In genomic region chr4:1207157-1207470, GRCh38 we compare ENCODE assay signal across 21 cellular contexts. TPM values are rescaled to one million over a fixed set of nuclear protein-coding genes. Genes with fewer than 3 reads are reported as not detected.
A peak's percentile ranks its signal among the peaks of the same experiment; 100 is the strongest.
DNase-seq lines count a peak whose midpoint lies in the region; ATAC-seq and TF ChIP-seq lines count a peak whose summit lies in the region.
"Had no signal": no experiment of that assay in that cellular context is flagged by ENCODE, and none has a peak within 500 bp of the region (broad histone marks: within the 10 kb centered on the region; RNA-seq: fewer than 3 reads in every experiment).

No MANE protein-coding gene starts in this region.

- in situ Hi-C loops in HAP-1 (cut with MboI; ENCODE audit: low sequenced_read_pairs), result no loop called here

- H3K4me1 ChIP-seq in stomach, result peaks cover 59 to 95% (median 83%) of the 10 kb centered on the region in 4 donors
- H3K4me1 ChIP-seq in mucosa of descending colon (ENCODE audit: low read depth), result peaks cover 56% of the 10 kb centered on the region
- no peaks in the 10 kb centered on the region for H3K4me1 ChIP-seq in HAP-1
- H3K4me1 ChIP-seq: SJSA1 had no signal

- intact Hi-C loops in stomach (cut with DNase I; ENCODE audit: low total_unique reads), result no loop called here
- intact Hi-C loops in mucosa of descending colon (cut with DNase I, micrococcal nuclease), result no loop called here

- TF ChIP-seq EP300 in stomach (IDR thresholded peaks at IDR 0.05), result no peak

- 82 to 88% (median 84%) methylated on average over 4 to 12 of the region's 12 CpGs for WGBS in stomach, 5 donors

- TF ChIP-seq POLR2A in stomach (IDR thresholded peaks at IDR 0.05), result no peak

- peak; percentile 13 for DNase-seq in activated T-cell treated with anti-CD3 and anti-CD28 coated beads, Interleukin-2, amount 50 U/mL, for 1 hour
- DNase-seq in activated T-cell treated with anti-CD3 and anti-CD28 coated beads for 4 hours (no peak), WERI-Rb-1 (no peak), iPS-NIHi11 (ENCODE audit: low spot score) (peak; percentile 22), stomach (no peak), hepatic stellate cell (ENCODE audit: low spot score) (no peak), mucosa of descending colon (no peak), HAP-1 (ENCODE audit: low spot score in 2 of 2) (no peak)
- DNase-seq: activated CD4-positive, CD25-positive, alpha-beta regulatory T cell; DMS79; effector memory CD4-positive, alpha-beta T cell; KBM-7; kidney glomerular epithelial cell; NCI-H2029 treated with DMSO at 0.1 percent for 48 hours; NCI-H510A treated with DMSO at 0.1 percent for 48 hours; OCI-M1; T-helper 2 cell had no signal

- TF ChIP-seq CTCF in WERI-Rb-1 (IDR thresholded peaks at IDR 0.05; ENCODE audit: low read depth, low read length), result no peak
- no peak for TF ChIP-seq CTCF in stomach (IDR thresholded peaks at IDR 0.05)
- TF ChIP-seq CTCF in mucosa of descending colon (IDR thresholded peaks at IDR 0.05), result no peak

- no peak for ATAC-seq in mucosa of descending colon

- peak overlapping the region; percentile 67 for H3K27ac ChIP-seq in WERI-Rb-1
- H3K27ac ChIP-seq in stomach, result peak overlapping the region in 3 of 5 donors; percentile 54 to 78 (median 68)
- H3K27ac ChIP-seq: parathyroid adenoma, SJSA1 had no signal

- H3K9me3 ChIP-seq in WERI-Rb-1 (ENCODE audit: severe bottlenecking) (no peaks in the 10 kb centered on the region), stomach (no peaks in the 10 kb centered on the region), mucosa of descending colon (no peaks in the 10 kb centered on the region), HAP-1 (no peaks in the 10 kb centered on the region)
- H3K9me3 ChIP-seq: SJSA1, tibial nerve had no signal

- no peaks in the 10 kb centered on the region for H3K27me3 ChIP-seq in WERI-Rb-1 (ENCODE audit: insufficient read depth, low read depth, severe bottlenecking)
- no peaks in the 10 kb centered on the region for H3K27me3 ChIP-seq in stomach
- no peaks in the 10 kb centered on the region for H3K27me3 ChIP-seq in HAP-1 (ENCODE audit: low read depth)
- H3K27me3 ChIP-seq: SJSA1, tibial nerve had no signal

- H3K36me3 ChIP-seq in WERI-Rb-1 (peaks cover 28% of the 10 kb centered on the region), stomach (peaks cover 2 to 21% (median 16%) of the 10 kb centered on the region in 4 donors), mucosa of descending colon (ENCODE audit: low read depth) (no peaks in the 10 kb centered on the region), HAP-1 (replicated peaks) (no peaks in the 10 kb centered on the region; the same call in 1 of the 2 replicates)
- H3K36me3 ChIP-seq: SJSA1 had no signal

- H3K4me3 ChIP-seq in WERI-Rb-1 (ENCODE audit: low read depth, low read length) (no peak overlapping the region), stomach (no peak overlapping the region), mucosa of descending colon (no peak overlapping the region), HAP-1 (no peak overlapping the region)
- H3K4me3 ChIP-seq: SJSA1, smooth muscle cell, tibial nerve had no signal

RNA-seq across cellular contexts. Expression of gene SPON2, which starts 34.7 kb away (rescaled TPM):
- total RNA-seq in stomach, result 100 to 1,000 TPM in 1 of 5 donors, 10 to 100 TPM in 4; 12.8 to 224 (median 63.9) TPM
- 10 to 100 TPM; 20.1 to 54.6 (median 40.6) TPM for polyA plus RNA-seq in stomach
- total RNA-seq in mucosa of descending colon, result 10 to 100 TPM; 19.6 to 42.1 (median 41.4) TPM

RNA-seq across cellular contexts. Expression of gene CTBP1, which starts 41.8 kb away (rescaled TPM):
- total RNA-seq in stomach (100 to 1,000 TPM in 3 of 5 donors, 10 to 100 TPM in 2; 85.0 to 415 (median 227) TPM), mucosa of descending colon (100 to 1,000 TPM; 151 to 188 (median 168) TPM)
- 10 to 100 TPM; 72.7 to 90.4 (median 83.5) TPM for polyA plus RNA-seq in stomach

Comparison
In these comparisons a context has a peak if more than half of its experiments do, and no peak if none do; other contexts are left out.
1. DNase-seq: peak in activated T-cell treated with anti-CD3 and anti-CD28 coated beads, Interleukin-2, amount 50 U/mL, for 1 hour (single experiment) and iPS-NIHi11 (single experiment); none in activated T-cell treated with anti-CD3 and anti-CD28 coated beads for 4 hours (single experiment), WERI-Rb-1 (single experiment), stomach (single experiment), hepatic stellate cell (single experiment), mucosa of descending colon (0 of 3) and HAP-1 (0 of 2).